1 cellular context compared by ENCODE assay signal in genomic region chr10:23513621-23514020, GRCh38.
A peak's percentile ranks its signal among the peaks of the same experiment; 100 is the strongest.
TF ChIP-seq lines count a peak whose summit lies in the region.

No MANE protein-coding gene starts in this region.

TF ChIP-seq in HEK293, 187 proteins besides CTCF, POLR2A, EP300 and RAD21:
- peak; percentile 78; the same call in 1 of the 2 replicates for TF ChIP-seq BCL6B (tag by site-specific recombination; IDR thresholded peaks at IDR 0.05)
